Comparison of ENCODE assay signal across 19 cellular contexts in genomic region chr7:15921576-15921975, GRCh38.
DNase-seq lines count a peak whose midpoint lies in the region; ATAC-seq and TF ChIP-seq lines count a peak whose summit lies in the region.
"Had no signal": no experiment of that assay in that cellular context is flagged by ENCODE, and none has a peak within 500 bp of the region (broad histone marks: within the 10 kb centered on the region; RNA-seq: fewer than 3 reads in every experiment).

No MANE protein-coding gene starts in this region.

- no peak overlapping the region for H3K27ac ChIP-seq in CD8-positive, alpha-beta memory T cell (ENCODE audit: low read depth, low read length)
- H3K27ac ChIP-seq in heart left ventricle, result no peak overlapping the region
- H3K27ac ChIP-seq: upper lobe of right lung had no signal

- H3K36me3 ChIP-seq in CD8-positive, alpha-beta memory T cell (ENCODE audit: insufficient read depth, low read length), result no peaks in the 10 kb centered on the region
- H3K36me3 ChIP-seq in heart left ventricle, result no peaks in the 10 kb centered on the region
- H3K36me3 ChIP-seq: upper lobe of right lung had no signal

- POLR2A ChIA-PET in CD8-positive, alpha-beta memory T cell (lab: Charles Lee), result no interaction called here

- H3K27me3 Mint-ChIP-seq in CD8-positive, alpha-beta memory T cell, result no peaks in the 10 kb centered on the region
- H3K27me3 Mint-ChIP-seq: activated CD4-positive, alpha-beta T cell treated with anti-CD3 and anti-CD28 coated beads, Interleukin-2, amount 10 ng/mL, durations not matched to agents 7 days and 5 days; activated naive CD4-positive, alpha-beta T cell treated with anti-CD3 and anti-CD28 coated beads, Interleukin-2, amount 50 U/mL, for 24 hours; CD4-positive, CD25-positive, alpha-beta regulatory T cell; naive B cell; stimulated activated naive CD8-positive, alpha-beta T cell treated with anti-CD3 and anti-CD28 coated beads, Interleukin-15, Interleukin-2, amounts not matched to agents 100 ng/mL and 50 ng/mL, for 24 hours had no signal

- H3K9me3 ChIP-seq in CD8-positive, alpha-beta memory T cell (ENCODE audit: low read length), result no peaks in the 10 kb centered on the region
- peaks cover 0 to 14% (median under 1%) of the 10 kb centered on the region in 12 donors for H3K9me3 ChIP-seq in heart left ventricle
- H3K9me3 ChIP-seq: upper lobe of right lung had no signal

- no peaks in the 10 kb centered on the region for H3K4me1 ChIP-seq in CD8-positive, alpha-beta memory T cell (ENCODE audit: insufficient read depth, low read length)
- peaks cover 0 to 3% (median 0%) of the 10 kb centered on the region in 12 donors for H3K4me1 ChIP-seq in heart left ventricle
- H3K4me1 ChIP-seq: upper lobe of right lung had no signal

- H3K4me3 Mint-ChIP-seq in CD8-positive, alpha-beta memory T cell, result no peak overlapping the region
- H3K4me3 Mint-ChIP-seq: activated CD4-positive, alpha-beta T cell treated with anti-CD3 and anti-CD28 coated beads, Interleukin-2, amount 10 ng/mL, durations not matched to agents 7 days and 5 days; activated naive CD4-positive, alpha-beta T cell treated with anti-CD3 and anti-CD28 coated beads, Interleukin-2, amount 50 U/mL, for 24 hours; CD4-positive, CD25-positive, alpha-beta regulatory T cell; naive B cell; stimulated activated naive CD8-positive, alpha-beta T cell treated with anti-CD3 and anti-CD28 coated beads, Interleukin-15, Interleukin-2, amounts not matched to agents 100 ng/mL and 50 ng/mL, for 24 hours had no signal

- CTCF ChIA-PET in CD8-positive, alpha-beta memory T cell (lab: Charles Lee), result no interaction called here

- intact Hi-C loops in heart left ventricle (cut with DNase I), result no loop called here

- peaks cover 2 to 24% (median 14%) of the 10 kb centered on the region in 5 donors for H3K9me3 Mint-ChIP-seq in CD8-positive, alpha-beta memory T cell

- no peaks in the 10 kb centered on the region for H3K27me3 ChIP-seq in CD8-positive, alpha-beta memory T cell (ENCODE audit: insufficient read depth, low read length, poor library complexity, severe bottlenecking)
- H3K27me3 ChIP-seq in heart left ventricle, result no peaks in the 10 kb centered on the region
- H3K27me3 ChIP-seq: upper lobe of right lung had no signal

- TF ChIP-seq CTCF in epithelial cell of esophagus (IDR thresholded peaks at IDR 0.05; ENCODE audit: insufficient read depth, low read depth, low read length, missing control alignments), result no peak
- peak; percentile 17 for TF ChIP-seq CTCF in retinal pigment epithelial cell (conservative IDR thresholded peaks at IDR 0.05; ENCODE audit: low read depth, low read length)
- no peak for TF ChIP-seq CTCF in heart left ventricle (IDR thresholded peaks at IDR 0.05)

- TF ChIP-seq POLR2A in heart left ventricle (IDR thresholded peaks at IDR 0.05), result no peak

- peak; percentile 42 for DNase-seq in GM04503 (ENCODE audit: low read depth)
- peak; percentile 1 for DNase-seq in NCI-H460 (ENCODE audit: extremely low read depth, low read depth)
- peak; percentile 62 for DNase-seq in epithelial cell of esophagus (ENCODE audit: low read depth)
- no peak for DNase-seq in retinal pigment epithelial cell (ENCODE audit: low read depth)
- DNase-seq in CD8-positive, alpha-beta memory T cell, result no peak
- no peak for DNase-seq in DMS114 treated with DMSO at 0.1 percent for 48 hours (lab: John Stamatoyannopoulos, UW; ENCODE audit: unreplicated experiment)
- DNase-seq in heart left ventricle, result no peak
- no peak for DNase-seq in NCI-H146 (lab: John Stamatoyannopoulos, UW)
- DNase-seq: activated CD4-positive, alpha-beta T cell treated with anti-CD3 and anti-CD28 coated beads, Interleukin-2, amount 10 ng/mL, durations not matched to agents 7 days and 5 days; CD4-positive, CD25-positive, alpha-beta regulatory T cell; effector memory CD4-positive, alpha-beta T cell; GOT3; naive B cell; NCI-H748 treated with DMSO at 0.1 percent for 48 hours; posterior cingulate gyrus; upper lobe of right lung had no signal

- H3K36me3 Mint-ChIP-seq in CD8-positive, alpha-beta memory T cell, result no peaks in the 10 kb centered on the region
- H3K36me3 Mint-ChIP-seq: activated naive CD4-positive, alpha-beta T cell treated with anti-CD3 and anti-CD28 coated beads, Interleukin-2, amount 50 U/mL, for 24 hours; CD4-positive, CD25-positive, alpha-beta regulatory T cell; naive B cell had no signal

- ATAC-seq in heart left ventricle, result no peak
- ATAC-seq: Panc1, upper lobe of right lung had no signal

- no peaks in the 10 kb centered on the region for H3K4me1 Mint-ChIP-seq in CD8-positive, alpha-beta memory T cell
- H3K4me1 Mint-ChIP-seq: activated CD4-positive, alpha-beta T cell treated with anti-CD3 and anti-CD28 coated beads, Interleukin-2, amount 10 ng/mL, durations not matched to agents 7 days and 5 days; activated naive CD4-positive, alpha-beta T cell treated with anti-CD3 and anti-CD28 coated beads, Interleukin-2, amount 50 U/mL, for 24 hours; CD4-positive, CD25-positive, alpha-beta regulatory T cell; naive B cell had no signal

- no peak overlapping the region for H3K27ac Mint-ChIP-seq in CD8-positive, alpha-beta memory T cell
- H3K27ac Mint-ChIP-seq: activated CD4-positive, alpha-beta T cell treated with anti-CD3 and anti-CD28 coated beads, Interleukin-2, amount 10 ng/mL, durations not matched to agents 7 days and 5 days; activated naive CD4-positive, alpha-beta T cell treated with anti-CD3 and anti-CD28 coated beads, Interleukin-2, amount 50 U/mL, for 24 hours; CD4-positive, CD25-positive, alpha-beta regulatory T cell; naive B cell; stimulated activated naive CD8-positive, alpha-beta T cell treated with anti-CD3 and anti-CD28 coated beads, Interleukin-15, Interleukin-2, amounts not matched to agents 100 ng/mL and 50 ng/mL, for 24 hours had no signal

- H3K4me3 ChIP-seq in epithelial cell of esophagus (ENCODE audit: low read length) (no peak overlapping the region), retinal pigment epithelial cell (ENCODE audit: low read length) (no peak overlapping the region), heart left ventricle (no peak overlapping the region)
- H3K4me3 ChIP-seq in CD8-positive, alpha-beta memory T cell (ENCODE audit: low read length), result no peak overlapping the region
- H3K4me3 ChIP-seq: upper lobe of right lung had no signal

- WGBS in heart left ventricle, 4 donors, result 67 to 79% (median 79%) methylated on average over 3 of the region's 3 CpGs

Comparison
In these comparisons a context has a peak if more than half of its experiments do, and no peak if none do; other contexts are left out.
1. DNase-seq: peak in GM04503 (single experiment), NCI-H460 (single experiment) and epithelial cell of esophagus (single experiment); none in retinal pigment epithelial cell (single experiment), CD8-positive, alpha-beta memory T cell (0 of 5), DMS114 treated with DMSO at 0.1 percent for 48 hours (single experiment), heart left ventricle (0 of 5) and NCI-H146 (single experiment).